In the genomic region with DNA sequence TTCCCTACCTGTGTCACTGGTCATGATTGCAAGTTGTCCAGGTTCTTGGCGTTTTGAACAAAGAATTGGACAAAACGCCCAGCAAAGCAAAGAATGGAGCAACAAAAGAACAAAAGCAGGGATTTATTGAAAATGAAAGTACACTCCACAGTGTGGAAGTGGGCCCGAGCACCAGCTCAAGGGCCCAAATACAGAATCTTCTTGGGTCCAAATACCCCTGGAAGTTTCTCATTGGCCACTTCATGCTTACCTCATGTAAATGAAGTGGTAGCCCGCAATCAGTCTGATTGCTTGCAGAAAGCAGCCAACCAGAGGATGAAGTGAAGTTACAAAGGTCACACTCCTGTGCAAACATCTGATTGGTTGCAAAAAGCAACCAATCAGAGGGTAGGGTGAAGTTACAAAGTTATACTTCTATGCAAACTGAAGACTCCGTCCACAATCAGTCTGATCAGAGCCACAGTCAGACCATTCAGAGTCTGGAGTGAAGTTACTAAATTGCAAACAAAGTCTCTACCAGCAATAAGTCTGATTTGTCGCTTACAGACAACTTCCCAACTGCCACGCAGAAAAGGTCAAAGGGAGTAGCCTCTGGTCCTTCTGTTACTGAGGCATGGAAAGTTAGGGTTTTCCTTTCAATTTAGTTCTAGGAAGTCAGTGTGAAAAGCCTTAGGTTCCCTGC, we compare ENCODE assay signal across 1 cellular context.
TF ChIP-seq lines count a peak whose summit lies in the region.

No MANE protein-coding gene starts in this region.

TF ChIP-seq in A549, 52 proteins besides CTCF, POLR2A, EP300 and RAD21 (continued from another document):
- TF ChIP-seq, protein P1, sequence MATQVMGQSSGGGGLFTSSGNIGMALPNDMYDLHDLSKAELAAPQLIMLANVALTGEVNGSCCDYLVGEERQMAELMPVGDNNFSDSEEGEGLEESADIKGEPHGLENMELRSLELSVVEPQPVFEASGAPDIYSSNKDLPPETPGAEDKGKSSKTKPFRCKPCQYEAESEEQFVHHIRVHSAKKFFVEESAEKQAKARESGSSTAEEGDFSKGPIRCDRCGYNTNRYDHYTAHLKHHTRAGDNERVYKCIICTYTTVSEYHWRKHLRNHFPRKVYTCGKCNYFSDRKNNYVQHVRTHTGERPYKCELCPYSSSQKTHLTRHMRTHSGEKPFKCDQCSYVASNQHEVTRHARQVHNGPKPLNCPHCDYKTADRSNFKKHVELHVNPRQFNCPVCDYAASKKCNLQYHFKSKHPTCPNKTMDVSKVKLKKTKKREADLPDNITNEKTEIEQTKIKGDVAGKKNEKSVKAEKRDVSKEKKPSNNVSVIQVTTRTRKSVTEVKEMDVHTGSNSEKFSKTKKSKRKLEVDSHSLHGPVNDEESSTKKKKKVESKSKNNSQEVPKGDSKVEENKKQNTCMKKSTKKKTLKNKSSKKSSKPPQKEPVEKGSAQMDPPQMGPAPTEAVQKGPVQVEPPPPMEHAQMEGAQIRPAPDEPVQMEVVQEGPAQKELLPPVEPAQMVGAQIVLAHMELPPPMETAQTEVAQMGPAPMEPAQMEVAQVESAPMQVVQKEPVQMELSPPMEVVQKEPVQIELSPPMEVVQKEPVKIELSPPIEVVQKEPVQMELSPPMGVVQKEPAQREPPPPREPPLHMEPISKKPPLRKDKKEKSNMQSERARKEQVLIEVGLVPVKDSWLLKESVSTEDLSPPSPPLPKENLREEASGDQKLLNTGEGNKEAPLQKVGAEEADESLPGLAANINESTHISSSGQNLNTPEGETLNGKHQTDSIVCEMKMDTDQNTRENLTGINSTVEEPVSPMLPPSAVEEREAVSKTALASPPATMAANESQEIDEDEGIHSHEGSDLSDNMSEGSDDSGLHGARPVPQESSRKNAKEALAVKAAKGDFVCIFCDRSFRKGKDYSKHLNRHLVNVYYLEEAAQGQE (IDR thresholded peaks at IDR 0.05), result no peak
- TF ChIP-seq, protein P2, sequence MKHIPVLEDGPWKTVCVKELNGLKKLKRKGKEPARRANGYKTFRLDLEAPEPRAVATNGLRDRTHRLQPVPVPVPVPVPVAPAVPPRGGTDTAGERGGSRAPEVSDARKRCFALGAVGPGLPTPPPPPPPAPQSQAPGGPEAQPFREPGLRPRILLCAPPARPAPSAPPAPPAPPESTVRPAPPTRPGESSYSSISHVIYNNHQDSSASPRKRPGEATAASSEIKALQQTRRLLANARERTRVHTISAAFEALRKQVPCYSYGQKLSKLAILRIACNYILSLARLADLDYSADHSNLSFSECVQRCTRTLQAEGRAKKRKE (CRISPR knock-in tag; IDR thresholded peaks at IDR 0.05; ENCODE audit: low read depth), result peak; percentile 78; the same call in 1 of the 2 replicates
- TF ChIP-seq HOXA7 (CRISPR knock-in tag; IDR thresholded peaks at IDR 0.05) (peak; percentile 86), FOSL2 (IDR thresholded peaks at IDR 0.05) (no peak), FOSL2 (CRISPR knock-in tag; IDR thresholded peaks at IDR 0.05) (no peak), JUNB (IDR thresholded peaks at IDR 0.05) (no peak), HOXB5 (CRISPR knock-in tag; IDR thresholded peaks at IDR 0.05) (peak; percentile 10; the same call in 1 of the 2 replicates), CHD4 (IDR thresholded peaks at IDR 0.05; ENCODE audit: borderline replicate concordance) (no peak), PBX3 (IDR thresholded peaks at IDR 0.05) (no peak), CEBPB (IDR thresholded peaks at IDR 0.05) (no peak), HOXB13 (CRISPR knock-in tag; IDR thresholded peaks at IDR 0.05; ENCODE audit: low read depth) (peak; percentile 16), FOSB (CRISPR knock-in tag; IDR thresholded peaks at IDR 0.05) (peak; percentile 85), HEYL (CRISPR knock-in tag; IDR thresholded peaks at IDR 0.05) (peak; percentile 46; the same call in 1 of the 2 replicates), ESRRA (IDR thresholded peaks at IDR 0.05; ENCODE audit: borderline replicate concordance, low read length) (no peak)
TF ChIP-seq in A549: peak in this region for 7.
